19 cellular contexts compared by ENCODE assay signal in the genomic region with DNA sequence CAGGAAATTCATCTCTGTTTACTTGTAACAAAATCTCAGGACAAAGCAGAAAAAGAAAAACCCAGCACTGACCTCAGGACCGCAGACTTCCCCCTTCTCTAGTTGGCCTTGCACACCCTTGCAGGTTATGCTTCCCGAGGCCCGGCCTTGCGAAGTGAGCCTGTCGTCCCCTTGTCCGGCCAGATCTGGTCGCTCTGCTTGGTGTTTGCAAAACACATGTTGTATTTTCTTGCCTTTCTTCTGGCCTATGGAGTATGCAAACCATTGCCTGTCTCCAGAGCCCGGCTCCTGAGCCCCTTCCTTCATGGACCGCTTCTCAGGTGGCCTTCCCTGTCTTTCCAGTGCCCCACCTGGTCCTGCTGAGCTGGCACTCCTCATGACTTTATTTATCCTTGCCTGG. TPM values are rescaled to one million over a fixed set of nuclear protein-coding genes. Genes with fewer than 3 reads are reported as not detected.
DNase-seq lines count a peak whose midpoint lies in the region; ATAC-seq, FAIRE-seq and TF ChIP-seq lines count a peak whose summit lies in the region.
"Had no signal": no experiment of that assay in that cellular context is flagged by ENCODE, and none has a peak within 500 bp of the region (broad histone marks: within the 10 kb centered on the region; RNA-seq: fewer than 3 reads in every experiment).

No MANE protein-coding gene starts in this region.

- in situ Hi-C loops in HepG2 (cut with HindIII; ENCODE audit: extremely low pct_ligation_motif_present, low pct_unique_long_range_greater_than_20kb) = no loop called here

- H3K27ac ChIP-seq in HepG2 (ENCODE audit: extremely low read length, insufficient read depth, low read length) (no peak overlapping the region), right lobe of liver (no peak overlapping the region), psoas muscle (peak overlapping the region; percentile 86)
- H3K27ac ChIP-seq: A549 had no signal

- no peak for TF ChIP-seq POLR2A in HepG2 (IDR thresholded peaks at IDR 0.05; ENCODE audit: insufficient read depth in 1 of 2, low read depth in 2 of 2, low read length in 2 of 2)
- no peak for TF ChIP-seq POLR2A in right lobe of liver (IDR thresholded peaks at IDR 0.05)

- ATAC-seq in HepG2 (no peak), right lobe of liver (no peak), psoas muscle (no peak)
- ATAC-seq: A549, Panc1 had no signal

- no peak for TF ChIP-seq CTCF in HepG2 (CRISPR knock-in tag; IDR thresholded peaks at IDR 0.05)
- TF ChIP-seq CTCF in right lobe of liver (IDR thresholded peaks at IDR 0.05) = no peak
- no peak for TF ChIP-seq CTCF in psoas muscle (IDR thresholded peaks at IDR 0.05)
- no peak for TF ChIP-seq CTCF in HFFc6 (IDR thresholded peaks at IDR 0.05)

- H3K4me1 ChIP-seq in HepG2 (ENCODE audit: insufficient read depth, low read length) (peaks cover 78% of the 10 kb centered on the region), right lobe of liver (peaks cover 0 to 28% (median 9%) of the 10 kb centered on the region in 4 donors), psoas muscle (peaks cover 62% of the 10 kb centered on the region)

- no peak overlapping the region for H2AFZ ChIP-seq in HepG2 (ENCODE audit: low read length)

- H3K4me3 ChIP-seq in HepG2 (replicated peaks in 1 of 3; ENCODE audit: insufficient read depth in 1 of 3, low read depth in 2 of 3, low read length in 3 of 3) (no peak overlapping the region), right lobe of liver (no peak overlapping the region), psoas muscle (peak overlapping the region; percentile 34)
- H3K4me3 ChIP-seq: A549; BLaER1 treated with 17β-estradiol and CSF1 and Interleukin-3, amounts not matched to agents 10 nM and 100 nM; MG63 had no signal

- H3K4me2 ChIP-seq in HepG2 (ENCODE audit: low read depth, low read length) = no peak overlapping the region
- H3K4me2 ChIP-seq: A549 had no signal

- H3K9me3 ChIP-seq in HepG2 (ENCODE audit: low read length) (no peaks in the 10 kb centered on the region), right lobe of liver (no peaks in the 10 kb centered on the region), psoas muscle (no peaks in the 10 kb centered on the region)
- H3K9me3 ChIP-seq: A549; BLaER1 treated with 17β-estradiol and CSF1 and Interleukin-3, amounts not matched to agents 10 nM and 100 nM; MG63 had no signal

- peaks cover 5% of the 10 kb centered on the region; the same call in 1 of the 2 replicates for H4K20me1 ChIP-seq in HepG2 (ENCODE audit: insufficient read depth, low read length)

- no peak overlapping the region for H3K9ac ChIP-seq in HepG2 (ENCODE audit: insufficient read depth, low read depth, low read length)

- H3K9me3 Mint-ChIP-seq in HFFc6 = no peaks in the 10 kb centered on the region

- H3K36me3 Mint-ChIP-seq in HFFc6 (ENCODE audit: low read depth) = no peaks in the 10 kb centered on the region

- CTCF ChIA-PET in HepG2 (lab: Yijun Ruan, JAX; ENCODE audit: low intra/inter-chr PET ratio, low total read pairs) = no interaction called here

- 91% methylated on average over 9 of the region's 9 CpGs for WGBS in HepG2 (ENCODE audit: low lambda C conversion rate)
- 87% methylated on average over 5 of the region's 9 CpGs for WGBS in right lobe of liver (ENCODE audit: insufficient coverage, low coverage, low lambda C conversion rate, missing lambda C conversion rate)
- 72 to 86% (median 76%) methylated on average over 9 of the region's 9 CpGs for whole genome bisulfite sequencing in psoas muscle, 3 donors

- DNase-seq in HepG2 (ENCODE audit: low spot score) (no peak), right lobe of liver (no peak), islet precursor cell (peak; percentile 50), psoas muscle (peak in 1 of 2 donors; percentile 48), DMS 273 treated with DMSO at 0.1 percent for 48 hours (lab: John Stamatoyannopoulos, UW) (no peak), DMS53 treated with DMSO at 0.1 percent for 48 hours (lab: John Stamatoyannopoulos, UW; ENCODE audit: unreplicated experiment) (no peak), HFFc6 (no peak), dermis blood vessel endothelial cell (no peak)
- DNase-seq: GF-D8, Karpas-422, MG63, NCI-H1092, NCI-H2081 treated with DMSO at 0.1 percent for 48 hours, NCI-H524, Right ventricle myocardium superior had no signal

- no peak for TF ChIP-seq RAD21 in HepG2 (CRISPR knock-in tag; IDR thresholded peaks at IDR 0.05)

- H3K27me3 Mint-ChIP-seq in HFFc6 (ENCODE audit: insufficient read depth) = peaks cover 11% of the 10 kb centered on the region

- H3K4me1 Mint-ChIP-seq in HFFc6 (ENCODE audit: low read depth) = peaks cover 5% of the 10 kb centered on the region; the same call in 1 of the 2 replicates

- no peak overlapping the region for H3K27ac Mint-ChIP-seq in HFFc6

- FAIRE-seq in HepG2 (lab: Jason Lieb, UNC) = no peak
- FAIRE-seq: A549, GM12892 had no signal

- H3K4me3 Mint-ChIP-seq in HFFc6 = no peak overlapping the region

- no peaks in the 10 kb centered on the region for H3K27me3 ChIP-seq in HepG2 (ENCODE audit: control insufficient read depth in 1 of 2, insufficient read depth in 2 of 2, low read length in 2 of 2)
- no peaks in the 10 kb centered on the region for H3K27me3 ChIP-seq in right lobe of liver
- H3K27me3 ChIP-seq in psoas muscle (ENCODE audit: insufficient read depth in 3 of 3, low read length in 2 of 3) = no peaks in the 10 kb centered on the region
- H3K27me3 ChIP-seq: BLaER1 treated with 17β-estradiol and CSF1 and Interleukin-3, amounts not matched to agents 10 nM and 100 nM; MG63 had no signal

- peaks cover 55% of the 10 kb centered on the region for H3K79me2 ChIP-seq in HepG2 (ENCODE audit: insufficient read depth, low read length)

- BruUV-seq in HepG2 (replicated peaks; lab: Mats Ljungman, UMichigan) = no TSS peak

- peaks cover 0 to 7% of the 10 kb centered on the region in 2 experiments; a peak in 2 of 5 replicates for H3K36me3 ChIP-seq in HepG2 (replicated peaks in 1 of 2; ENCODE audit: control insufficient read depth in 1 of 2, insufficient read depth in 2 of 2, low read length in 2 of 2)
- no peaks in the 10 kb centered on the region for H3K36me3 ChIP-seq in right lobe of liver
- no peaks in the 10 kb centered on the region for H3K36me3 ChIP-seq in psoas muscle (ENCODE audit: insufficient read depth in 1 of 2, low read depth in 1 of 2)

- POLR2A ChIA-PET in HepG2 (lab: Yijun Ruan, JAX) = interaction anchor here (1.6 kb wide), 1 partner anchor 9 kb away, joined by 12 read pairs; no protein-coding TSS in a partner anchor

- TF ChIP-seq EP300 in HepG2 (IDR thresholded peaks at IDR 0.05; ENCODE audit: low read depth in 2 of 2, low read length in 2 of 2) = no peak
- no peak for TF ChIP-seq EP300 in HepG2 (CRISPR knock-in tag; IDR thresholded peaks at IDR 0.05; ENCODE audit: borderline replicate concordance)

- intact Hi-C loops in HepG2 (cut with micrococcal nuclease; ENCODE audit: unreplicated experiment) = no loop called here
- intact Hi-C loops in right lobe of liver (cut with DNase I) = no loop called here
- intact Hi-C loops in psoas muscle (cut with DNase I) = loop anchor here in 1 of 2 donors (2.0 to 10.0 kb wide), 2 partner anchors 41 to 131 kb away; partner anchors contain the start of gene CHMP1B

TF ChIP-seq in HepG2, 621 proteins besides CTCF, POLR2A, EP300 and RAD21:
- TF ChIP-seq AKAP8 (CRISPR knock-in tag; IDR thresholded peaks at IDR 0.05) (no peak), AGO2 (optimal IDR thresholded peaks at IDR 0.05; ENCODE audit: low read depth, low read length) (peak; percentile 29)

RNA-seq across cellular contexts. Expression of gene IMPA2, which starts 4.8 kb away (rescaled TPM):
- total RNA-seq in HepG2 (2016; rRNA removed; fragmentation: Illumina TruSeq; extraction: Trizol) (65.4 and 71.8 TPM in 2 replicates), right lobe of liver (10 to 100 TPM; 32.3 to 51.1 (median 45.7) TPM), psoas muscle (100 to 1,000 TPM; 126 to 342 (median 215) TPM), dermis blood vessel endothelial cell (7.5 and 14.6 TPM in 2 replicates)
- 77.7 and 94.9 TPM in 2 replicates for total RNA-seq in HepG2 (2016; cell fraction: cytosol; rRNA removed; fragmentation: Illumina TruSeq; extraction: Trizol; ENCODE audit: low read depth)
- 58.3 and 76.5 TPM in 2 replicates for total RNA-seq in HepG2 (2016; cell fraction: insoluble cytoplasmic fraction; rRNA removed; fragmentation: Illumina TruSeq; extraction: Trizol)
- 122 and 147 TPM in 2 replicates for total RNA-seq in HepG2 (2016; cell fraction: membrane; rRNA removed; fragmentation: Illumina TruSeq; extraction: Trizol)
- 55.6 and 62.0 TPM in 2 replicates for total RNA-seq in HepG2 (2016; cell fraction: nucleus; rRNA removed; fragmentation: Illumina TruSeq; extraction: Trizol)
- polyA plus RNA-seq in HepG2 (2011; rRNA removed) (28.8 and 37.8 TPM in 2 replicates), psoas muscle (100 to 1,000 TPM in 2 of 3 donors, 10 to 100 TPM in 1; 61.4 to 321 (median 196) TPM)
- polyA plus RNA-seq in HepG2 (2011; cell fraction: cytosol; rRNA removed) = 28.2 and 43.4 TPM in 2 replicates
- 104 and 146 TPM in 2 replicates for polyA plus RNA-seq in HepG2 (2011; cell fraction: nucleus; rRNA removed)
- polyA plus RNA-seq in HepG2 (2012) = 56.2 and 62.5 TPM in 2 replicates
- polyA plus RNA-seq in HepG2 (2016; cell fraction: cytosol; fragmentation: Illumina TruSeq; extraction: Trizol; ENCODE audit: low read depth) = 83.4 and 111 TPM in 2 replicates
- 68.3 and 79.3 TPM in 2 replicates for polyA plus RNA-seq in HepG2 (2016; cell fraction: insoluble cytoplasmic fraction; fragmentation: Illumina TruSeq; extraction: Trizol; ENCODE audit: low read depth)
- 118 and 138 TPM in 2 replicates for polyA plus RNA-seq in HepG2 (2016; cell fraction: membrane; fragmentation: Illumina TruSeq; extraction: Trizol; ENCODE audit: low read depth)
- polyA plus RNA-seq in HepG2 (2016; cell fraction: nucleus; fragmentation: Illumina TruSeq; extraction: Trizol; ENCODE audit: insufficient read depth, low read depth) = 90.9 and 102 TPM in 2 replicates
- 45.6 and 172 TPM in 2 replicates for polyA minus RNA-seq in HepG2 (2011; rRNA and poly(A)+ RNA removed; ENCODE audit: low replicate concordance)
- polyA minus RNA-seq in HepG2 (2011; cell fraction: cytosol; rRNA and poly(A)+ RNA removed) = 12.3 and 17.3 TPM in 2 replicates
- 22.8 and 37.2 TPM in 2 replicates for polyA minus RNA-seq in HepG2 (2011; cell fraction: nucleus; rRNA and poly(A)+ RNA removed)
- 1 to 10 TPM; 1.2 to 2.5 (median 1.5) TPM for total RNA-seq in HFFc6 (2021; fragmentation: NEBNext Ultra II Directional; extraction: Animal tissue kit (Norgen Biotek cat#: 25700))
